Comparison of ENCODE assay signal across 20 cellular contexts in genomic region chr7:55266243-55266642, GRCh38.
"Had no signal": no experiment of that assay in that cellular context is flagged by ENCODE, and none has a peak within 500 bp of the region (broad histone marks: within the 10 kb centered on the region; RNA-seq: fewer than 3 reads in every experiment).

No MANE protein-coding gene starts in this region.

- ATAC-seq: body of pancreas; gastrocnemius medialis; left ventricle myocardium superior; natural killer cell treated with Interleukin-12 subunit alpha and Interleukin-12 subunit beta and Interleukin-15 and Interleukin-18, amount 100 ng/mL, for 72 hours; right cardiac atrium; upper lobe of right lung; WTC11 had no signal

- H3K36me3 ChIP-seq: gastrocnemius medialis, neutrophil, ovary, thyroid gland, upper lobe of right lung had no signal

- H3K4me1 ChIP-seq: gastrocnemius medialis, thyroid gland, upper lobe of right lung had no signal

- H3K27me3 ChIP-seq: body of pancreas, gastrocnemius medialis, ovary, thyroid gland, upper lobe of right lung had no signal

- DNase-seq: activated gamma-delta T cell treated with Interleukin-2 at 50 U/mL for 16 hours; activated T-cell treated with anti-CD3 and anti-CD28 coated beads, Interleukin-2, amount 50 U/mL, for 1 hour; anterior cingulate cortex; body of pancreas; dermis blood vessel endothelial cell; effector CD8-positive, alpha-beta T cell; erythroblast; gastrocnemius medialis; hypothalamus; left ventricle myocardium superior; ovary; right cardiac atrium; stimulated activated CD4-positive, alpha-beta T cell treated with anti-CD3 and anti-CD28 coated beads, Interleukin-1b, Interleukin-23, amount 100 ng/mL, for 48 hours; substantia nigra; T-helper 9 cell; thyroid gland; upper lobe of right lung had no signal

- H3K4me3 ChIP-seq: body of pancreas, gastrocnemius medialis, ovary, thyroid gland, upper lobe of right lung had no signal

- H3K9me3 ChIP-seq: body of pancreas, gastrocnemius medialis, neutrophil, ovary, thyroid gland, upper lobe of right lung had no signal

- H3K27ac ChIP-seq: body of pancreas, gastrocnemius medialis, neutrophil, ovary, thyroid gland, upper lobe of right lung had no signal
